In genomic region chr9:69919461-69920061, GRCh38 we compare ENCODE assay signal across 8 cellular contexts.
DNase-seq lines count a peak whose midpoint lies in the region; ATAC-seq and TF ChIP-seq lines count a peak whose summit lies in the region.

No MANE protein-coding gene starts in this region.

- H3K36me3 Mint-ChIP-seq in endodermal cell (ENCODE audit: low read depth): no peaks in the 10 kb centered on the region

- H3K4me1 Mint-ChIP-seq in endodermal cell: peaks cover 36% of the 10 kb centered on the region

- no peak for DNase-seq in activated CD4-positive, CD25-positive, alpha-beta regulatory T cell (lab: John Stamatoyannopoulos, UW)
- DNase-seq in Kasumi-1 (lab: John Stamatoyannopoulos, UW) (peak; percentile 52 to 69), RKO (ENCODE audit: low spot score) (peak; percentile 70), endodermal cell (no peak), midbrain (lab: John Stamatoyannopoulos, UW) (peak; percentile 69)
- no peak for DNase-seq in activated effector memory CD4-positive, alpha-beta T cell treated with anti-CD3 and anti-CD28 coated beads, Interleukin-2, amount 50 U/mL, for 16 hours

- no peak overlapping the region for H3K27ac ChIP-seq in endodermal cell (ENCODE audit: low read depth, low read length)

- peak; percentile 38 to 58 for ATAC-seq in activated CD4-positive, CD25-positive, alpha-beta regulatory T cell treated with anti-CD3 and anti-CD28 coated beads, Interleukin-2, amount 50 U/mL, for 24 hours
- ATAC-seq in GM21723 (IDR thresholded peaks at IDR 0.05; ENCODE audit: unreplicated experiment): peak; percentile 78

- no peaks in the 10 kb centered on the region for H3K9me3 Mint-ChIP-seq in endodermal cell

- 38% methylated on average over 2 of the region's 2 CpGs; no CpG with 5 or more reads in 1 of the 2 experiments for WGBS in endodermal cell (ENCODE audit: insufficient coverage in 1 of 2, insufficient read length in 1 of 2), 2 experiments

- H3K9me3 ChIP-seq in endodermal cell (ENCODE audit: control insufficient read depth, low read length): no peaks in the 10 kb centered on the region

- no peaks in the 10 kb centered on the region for H3K4me1 ChIP-seq in endodermal cell (ENCODE audit: control insufficient read depth, insufficient read depth, low read length)

- H3K4me3 ChIP-seq in endodermal cell (ENCODE audit: low read length): no peak overlapping the region

- H3K9ac ChIP-seq in endodermal cell (ENCODE audit: extremely low read depth, low read length, poor library complexity, severe bottlenecking): no peak overlapping the region

- H3K4me3 Mint-ChIP-seq in endodermal cell: no peak overlapping the region

- no peaks in the 10 kb centered on the region for H3K27me3 ChIP-seq in endodermal cell (ENCODE audit: control insufficient read depth, insufficient read depth, low read length, poor library complexity, severe bottlenecking)

- TF ChIP-seq CTCF in endodermal cell (conservative IDR thresholded peaks at IDR 0.05): peak; percentile 88

- H3K36me3 ChIP-seq in endodermal cell (ENCODE audit: control insufficient read depth, insufficient read depth, low read length): no peaks in the 10 kb centered on the region

- no peaks in the 10 kb centered on the region for H3K27me3 Mint-ChIP-seq in endodermal cell (ENCODE audit: insufficient read depth)

- no peak overlapping the region for H3K27ac Mint-ChIP-seq in endodermal cell

Comparison
In these comparisons a context has a peak if more than half of its experiments do, and no peak if none do; other contexts are left out.
1. DNase-seq: peak in Kasumi-1 (2 of 2), RKO (single experiment) and midbrain (single experiment); none in activated CD4-positive, CD25-positive, alpha-beta regulatory T cell (0 of 4), endodermal cell (single experiment) and activated effector memory CD4-positive, alpha-beta T cell treated with anti-CD3 and anti-CD28 coated beads, Interleukin-2, amount 50 U/mL, for 16 hours (single experiment).